In the genomic region with DNA sequence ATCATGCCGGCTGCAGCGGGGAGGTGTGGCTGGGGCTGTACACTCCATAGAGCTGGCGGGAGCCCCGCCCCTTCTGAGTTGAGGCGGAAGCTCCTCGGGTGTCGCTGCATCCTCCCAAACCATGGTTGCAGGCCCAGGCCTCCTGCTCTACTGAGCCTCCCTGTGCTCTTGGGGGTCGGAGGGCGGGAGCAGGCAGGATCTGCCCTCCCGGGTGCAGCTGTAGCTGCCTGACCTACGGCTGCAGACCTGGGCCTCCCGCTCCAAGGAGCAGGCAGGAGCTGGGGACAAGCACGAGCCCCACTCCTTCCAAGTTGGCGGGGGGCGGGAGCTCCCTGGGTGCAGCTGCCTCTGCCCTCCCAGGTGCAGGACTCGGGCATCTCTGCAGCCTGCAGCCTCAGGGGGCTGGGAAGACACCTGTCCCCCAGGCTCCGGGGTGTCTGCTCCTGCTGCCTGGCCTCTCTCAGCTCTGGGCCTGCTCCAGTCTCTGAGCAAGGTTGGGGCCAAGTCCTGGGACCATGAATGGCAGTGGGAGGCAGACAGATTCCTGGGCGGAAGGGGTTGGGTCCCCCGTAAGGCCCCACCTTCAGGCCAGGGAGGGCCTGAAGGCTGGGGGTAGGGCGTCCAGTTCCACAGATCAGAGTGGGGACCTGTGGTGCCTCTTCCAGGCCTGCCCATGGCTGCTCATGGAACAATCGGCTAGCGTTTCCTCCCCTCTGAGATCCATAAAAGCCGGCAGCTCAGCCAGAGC, we compare ENCODE assay signal across 1 cellular context.
TF ChIP-seq lines count a peak whose summit lies in the region.

No MANE protein-coding gene starts in this region.

TF ChIP-seq in H1, 55 proteins besides CTCF, POLR2A, EP300 and RAD21:
- TF ChIP-seq CEBPB (IDR thresholded peaks at IDR 0.05; ENCODE audit: low read depth, low read length) (no peak), USF2 (IDR thresholded peaks at IDR 0.05; ENCODE audit: low read length) (no peak), PHF8 (conservative IDR thresholded peaks at IDR 0.05; ENCODE audit: low read depth, low read length) (no peak), NRF1 (IDR thresholded peaks at IDR 0.05; ENCODE audit: low read depth, low read length) (no peak), TAF7 (optimal IDR thresholded peaks at IDR 0.05; ENCODE audit: borderline replicate concordance, low read depth, low read length) (no peak), JUND (IDR thresholded peaks at IDR 0.05; ENCODE audit: low read length) (no peak), EGR1 (IDR thresholded peaks at IDR 0.05; ENCODE audit: borderline replicate concordance, low read depth, low read length) (no peak), SRF (IDR thresholded peaks at IDR 0.05; ENCODE audit: low read depth, low read length) (no peak), CBX8 (IDR thresholded peaks at IDR 0.05; ENCODE audit: borderline replicate concordance, low read depth, low read length) (no peak), GTF2F1 (IDR thresholded peaks at IDR 0.05; ENCODE audit: borderline replicate concordance, low read depth, low read length) (no peak), EZH2 (IDR thresholded peaks at IDR 0.05; ENCODE audit: low read depth, low read length, severe bottlenecking) (no peak), KDM4A (IDR thresholded peaks at IDR 0.05; ENCODE audit: low read depth, low read length, severe bottlenecking) (no peak)
- TF ChIP-seq, protein P1, sequence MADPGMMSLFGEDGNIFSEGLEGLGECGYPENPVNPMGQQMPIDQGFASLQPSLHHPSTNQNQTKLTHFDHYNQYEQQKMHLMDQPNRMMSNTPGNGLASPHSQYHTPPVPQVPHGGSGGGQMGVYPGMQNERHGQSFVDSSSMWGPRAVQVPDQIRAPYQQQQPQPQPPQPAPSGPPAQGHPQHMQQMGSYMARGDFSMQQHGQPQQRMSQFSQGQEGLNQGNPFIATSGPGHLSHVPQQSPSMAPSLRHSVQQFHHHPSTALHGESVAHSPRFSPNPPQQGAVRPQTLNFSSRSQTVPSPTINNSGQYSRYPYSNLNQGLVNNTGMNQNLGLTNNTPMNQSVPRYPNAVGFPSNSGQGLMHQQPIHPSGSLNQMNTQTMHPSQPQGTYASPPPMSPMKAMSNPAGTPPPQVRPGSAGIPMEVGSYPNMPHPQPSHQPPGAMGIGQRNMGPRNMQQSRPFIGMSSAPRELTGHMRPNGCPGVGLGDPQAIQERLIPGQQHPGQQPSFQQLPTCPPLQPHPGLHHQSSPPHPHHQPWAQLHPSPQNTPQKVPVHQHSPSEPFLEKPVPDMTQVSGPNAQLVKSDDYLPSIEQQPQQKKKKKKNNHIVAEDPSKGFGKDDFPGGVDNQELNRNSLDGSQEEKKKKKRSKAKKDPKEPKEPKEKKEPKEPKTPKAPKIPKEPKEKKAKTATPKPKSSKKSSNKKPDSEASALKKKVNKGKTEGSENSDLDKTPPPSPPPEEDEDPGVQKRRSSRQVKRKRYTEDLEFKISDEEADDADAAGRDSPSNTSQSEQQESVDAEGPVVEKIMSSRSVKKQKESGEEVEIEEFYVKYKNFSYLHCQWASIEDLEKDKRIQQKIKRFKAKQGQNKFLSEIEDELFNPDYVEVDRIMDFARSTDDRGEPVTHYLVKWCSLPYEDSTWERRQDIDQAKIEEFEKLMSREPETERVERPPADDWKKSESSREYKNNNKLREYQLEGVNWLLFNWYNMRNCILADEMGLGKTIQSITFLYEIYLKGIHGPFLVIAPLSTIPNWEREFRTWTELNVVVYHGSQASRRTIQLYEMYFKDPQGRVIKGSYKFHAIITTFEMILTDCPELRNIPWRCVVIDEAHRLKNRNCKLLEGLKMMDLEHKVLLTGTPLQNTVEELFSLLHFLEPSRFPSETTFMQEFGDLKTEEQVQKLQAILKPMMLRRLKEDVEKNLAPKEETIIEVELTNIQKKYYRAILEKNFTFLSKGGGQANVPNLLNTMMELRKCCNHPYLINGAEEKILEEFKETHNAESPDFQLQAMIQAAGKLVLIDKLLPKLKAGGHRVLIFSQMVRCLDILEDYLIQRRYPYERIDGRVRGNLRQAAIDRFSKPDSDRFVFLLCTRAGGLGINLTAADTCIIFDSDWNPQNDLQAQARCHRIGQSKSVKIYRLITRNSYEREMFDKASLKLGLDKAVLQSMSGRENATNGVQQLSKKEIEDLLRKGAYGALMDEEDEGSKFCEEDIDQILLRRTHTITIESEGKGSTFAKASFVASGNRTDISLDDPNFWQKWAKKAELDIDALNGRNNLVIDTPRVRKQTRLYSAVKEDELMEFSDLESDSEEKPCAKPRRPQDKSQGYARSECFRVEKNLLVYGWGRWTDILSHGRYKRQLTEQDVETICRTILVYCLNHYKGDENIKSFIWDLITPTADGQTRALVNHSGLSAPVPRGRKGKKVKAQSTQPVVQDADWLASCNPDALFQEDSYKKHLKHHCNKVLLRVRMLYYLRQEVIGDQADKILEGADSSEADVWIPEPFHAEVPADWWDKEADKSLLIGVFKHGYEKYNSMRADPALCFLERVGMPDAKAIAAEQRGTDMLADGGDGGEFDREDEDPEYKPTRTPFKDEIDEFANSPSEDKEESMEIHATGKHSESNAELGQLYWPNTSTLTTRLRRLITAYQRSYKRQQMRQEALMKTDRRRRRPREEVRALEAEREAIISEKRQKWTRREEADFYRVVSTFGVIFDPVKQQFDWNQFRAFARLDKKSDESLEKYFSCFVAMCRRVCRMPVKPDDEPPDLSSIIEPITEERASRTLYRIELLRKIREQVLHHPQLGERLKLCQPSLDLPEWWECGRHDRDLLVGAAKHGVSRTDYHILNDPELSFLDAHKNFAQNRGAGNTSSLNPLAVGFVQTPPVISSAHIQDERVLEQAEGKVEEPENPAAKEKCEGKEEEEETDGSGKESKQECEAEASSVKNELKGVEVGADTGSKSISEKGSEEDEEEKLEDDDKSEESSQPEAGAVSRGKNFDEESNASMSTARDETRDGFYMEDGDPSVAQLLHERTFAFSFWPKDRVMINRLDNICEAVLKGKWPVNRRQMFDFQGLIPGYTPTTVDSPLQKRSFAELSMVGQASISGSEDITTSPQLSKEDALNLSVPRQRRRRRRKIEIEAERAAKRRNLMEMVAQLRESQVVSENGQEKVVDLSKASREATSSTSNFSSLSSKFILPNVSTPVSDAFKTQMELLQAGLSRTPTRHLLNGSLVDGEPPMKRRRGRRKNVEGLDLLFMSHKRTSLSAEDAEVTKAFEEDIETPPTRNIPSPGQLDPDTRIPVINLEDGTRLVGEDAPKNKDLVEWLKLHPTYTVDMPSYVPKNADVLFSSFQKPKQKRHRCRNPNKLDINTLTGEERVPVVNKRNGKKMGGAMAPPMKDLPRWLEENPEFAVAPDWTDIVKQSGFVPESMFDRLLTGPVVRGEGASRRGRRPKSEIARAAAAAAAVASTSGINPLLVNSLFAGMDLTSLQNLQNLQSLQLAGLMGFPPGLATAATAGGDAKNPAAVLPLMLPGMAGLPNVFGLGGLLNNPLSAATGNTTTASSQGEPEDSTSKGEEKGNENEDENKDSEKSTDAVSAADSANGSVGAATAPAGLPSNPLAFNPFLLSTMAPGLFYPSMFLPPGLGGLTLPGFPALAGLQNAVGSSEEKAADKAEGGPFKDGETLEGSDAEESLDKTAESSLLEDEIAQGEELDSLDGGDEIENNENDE (IDR thresholded peaks at IDR 0.05; ENCODE audit: insufficient replicate concordance, low read length) = no peak
- TF ChIP-seq, protein P2, sequence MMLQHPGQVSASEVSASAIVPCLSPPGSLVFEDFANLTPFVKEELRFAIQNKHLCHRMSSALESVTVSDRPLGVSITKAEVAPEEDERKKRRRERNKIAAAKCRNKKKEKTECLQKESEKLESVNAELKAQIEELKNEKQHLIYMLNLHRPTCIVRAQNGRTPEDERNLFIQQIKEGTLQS (IDR thresholded peaks at IDR 0.05; ENCODE audit: insufficient read depth, low read depth, low read length) = no peak
